ENCODE assay signal across 2 cellular contexts in the genomic region with DNA sequence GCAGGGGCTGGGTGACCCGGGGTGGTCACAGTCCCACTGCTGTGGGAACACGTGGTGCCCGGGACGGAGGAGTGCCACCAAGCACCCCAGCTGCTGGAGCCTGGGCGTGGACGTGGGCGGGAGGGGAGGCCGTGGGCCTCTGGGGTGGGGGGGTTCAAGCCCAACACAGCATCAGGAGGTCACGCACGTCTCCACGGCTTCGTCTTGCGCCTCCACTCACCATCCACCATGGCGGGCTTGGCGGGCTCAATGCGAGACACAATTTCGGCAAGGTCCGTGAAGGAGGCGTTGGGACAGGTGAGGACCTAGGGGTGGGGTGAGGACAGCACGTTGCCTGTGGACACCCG.
TF ChIP-seq lines count a peak whose summit lies in the region.

No MANE protein-coding gene starts in this region.

TF ChIP-seq in IMR-90, 13 proteins besides CTCF, POLR2A, EP300 and RAD21:
- TF ChIP-seq SMC3 (IDR thresholded peaks at IDR 0.05; ENCODE audit: low read depth, low read length) (no peak), CEBPB (IDR thresholded peaks at IDR 0.05; ENCODE audit: low read depth, low read length) (no peak), BHLHE40 (IDR thresholded peaks at IDR 0.05; ENCODE audit: low read depth, low read length) (no peak), NFE2L2 (IDR thresholded peaks at IDR 0.05; ENCODE audit: low read depth, low read length) (no peak), CHD1 (IDR thresholded peaks at IDR 0.05; ENCODE audit: low read depth, low read length) (no peak), MAZ (IDR thresholded peaks at IDR 0.05; ENCODE audit: borderline replicate concordance, low read depth, low read length) (no peak), MAFK (IDR thresholded peaks at IDR 0.05; ENCODE audit: low read depth, low read length) (no peak), MXI1 (IDR thresholded peaks at IDR 0.05; ENCODE audit: borderline replicate concordance, low read depth, low read length) (no peak), RCOR1 (IDR thresholded peaks at IDR 0.05; ENCODE audit: insufficient replicate concordance, low read length) (no peak), RFX5 (IDR thresholded peaks at IDR 0.05; ENCODE audit: low read depth, low read length) (no peak), FOS (IDR thresholded peaks at IDR 0.05; ENCODE audit: low read depth, low read length) (no peak)
- TF ChIP-seq, protein P1, sequence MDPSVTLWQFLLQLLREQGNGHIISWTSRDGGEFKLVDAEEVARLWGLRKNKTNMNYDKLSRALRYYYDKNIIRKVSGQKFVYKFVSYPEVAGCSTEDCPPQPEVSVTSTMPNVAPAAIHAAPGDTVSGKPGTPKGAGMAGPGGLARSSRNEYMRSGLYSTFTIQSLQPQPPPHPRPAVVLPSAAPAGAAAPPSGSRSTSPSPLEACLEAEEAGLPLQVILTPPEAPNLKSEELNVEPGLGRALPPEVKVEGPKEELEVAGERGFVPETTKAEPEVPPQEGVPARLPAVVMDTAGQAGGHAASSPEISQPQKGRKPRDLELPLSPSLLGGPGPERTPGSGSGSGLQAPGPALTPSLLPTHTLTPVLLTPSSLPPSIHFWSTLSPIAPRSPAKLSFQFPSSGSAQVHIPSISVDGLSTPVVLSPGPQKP (IDR thresholded peaks at IDR 0.05; ENCODE audit: borderline replicate concordance, low read depth, low read length): no peak
- TF ChIP-seq, protein P2, sequence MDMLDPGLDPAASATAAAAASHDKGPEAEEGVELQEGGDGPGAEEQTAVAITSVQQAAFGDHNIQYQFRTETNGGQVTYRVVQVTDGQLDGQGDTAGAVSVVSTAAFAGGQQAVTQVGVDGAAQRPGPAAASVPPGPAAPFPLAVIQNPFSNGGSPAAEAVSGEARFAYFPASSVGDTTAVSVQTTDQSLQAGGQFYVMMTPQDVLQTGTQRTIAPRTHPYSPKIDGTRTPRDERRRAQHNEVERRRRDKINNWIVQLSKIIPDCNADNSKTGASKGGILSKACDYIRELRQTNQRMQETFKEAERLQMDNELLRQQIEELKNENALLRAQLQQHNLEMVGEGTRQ (IDR thresholded peaks at IDR 0.05; ENCODE audit: low read depth, low read length): no peak

TF ChIP-seq in K562, 482 proteins besides CTCF, POLR2A, EP300 and RAD21:
- TF ChIP-seq, protein P3, sequence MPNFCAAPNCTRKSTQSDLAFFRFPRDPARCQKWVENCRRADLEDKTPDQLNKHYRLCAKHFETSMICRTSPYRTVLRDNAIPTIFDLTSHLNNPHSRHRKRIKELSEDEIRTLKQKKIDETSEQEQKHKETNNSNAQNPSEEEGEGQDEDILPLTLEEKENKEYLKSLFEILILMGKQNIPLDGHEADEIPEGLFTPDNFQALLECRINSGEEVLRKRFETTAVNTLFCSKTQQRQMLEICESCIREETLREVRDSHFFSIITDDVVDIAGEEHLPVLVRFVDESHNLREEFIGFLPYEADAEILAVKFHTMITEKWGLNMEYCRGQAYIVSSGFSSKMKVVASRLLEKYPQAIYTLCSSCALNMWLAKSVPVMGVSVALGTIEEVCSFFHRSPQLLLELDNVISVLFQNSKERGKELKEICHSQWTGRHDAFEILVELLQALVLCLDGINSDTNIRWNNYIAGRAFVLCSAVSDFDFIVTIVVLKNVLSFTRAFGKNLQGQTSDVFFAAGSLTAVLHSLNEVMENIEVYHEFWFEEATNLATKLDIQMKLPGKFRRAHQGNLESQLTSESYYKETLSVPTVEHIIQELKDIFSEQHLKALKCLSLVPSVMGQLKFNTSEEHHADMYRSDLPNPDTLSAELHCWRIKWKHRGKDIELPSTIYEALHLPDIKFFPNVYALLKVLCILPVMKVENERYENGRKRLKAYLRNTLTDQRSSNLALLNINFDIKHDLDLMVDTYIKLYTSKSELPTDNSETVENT (CRISPR knock-in tag; IDR thresholded peaks at IDR 0.05): 0 out of 2 replicates have a peak, but pooled peaks have one; percentile 20
- TF ChIP-seq ZNF76 (CRISPR knock-in tag; IDR thresholded peaks at IDR 0.05; ENCODE audit: borderline replicate concordance): no peak
- TF ChIP-seq MTA3 (IDR thresholded peaks at IDR 0.05; ENCODE audit: borderline replicate concordance): no peak
- TF ChIP-seq, protein P4, sequence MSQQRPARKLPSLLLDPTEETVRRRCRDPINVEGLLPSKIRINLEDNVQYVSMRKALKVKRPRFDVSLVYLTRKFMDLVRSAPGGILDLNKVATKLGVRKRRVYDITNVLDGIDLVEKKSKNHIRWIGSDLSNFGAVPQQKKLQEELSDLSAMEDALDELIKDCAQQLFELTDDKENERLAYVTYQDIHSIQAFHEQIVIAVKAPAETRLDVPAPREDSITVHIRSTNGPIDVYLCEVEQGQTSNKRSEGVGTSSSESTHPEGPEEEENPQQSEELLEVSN (IDR thresholded peaks at IDR 0.05; ENCODE audit: borderline replicate concordance in 1 of 2, extremely low read depth in 1 of 2, insufficient read depth in 1 of 2, insufficient read length in 1 of 2, low read depth in 1 of 2, low read length in 1 of 2, poor library complexity in 1 of 2, severe bottlenecking in 1 of 2): peak in 1 of 2 experiments; percentile 2
- TF ChIP-seq SAP30 (IDR thresholded peaks at IDR 0.05; ENCODE audit: borderline replicate concordance, insufficient read depth, low read depth, low read length, poor library complexity, severe bottlenecking): no peak
- TF ChIP-seq KAT8 (IDR thresholded peaks at IDR 0.05; ENCODE audit: low read depth): no peak
- TF ChIP-seq, protein P5, sequence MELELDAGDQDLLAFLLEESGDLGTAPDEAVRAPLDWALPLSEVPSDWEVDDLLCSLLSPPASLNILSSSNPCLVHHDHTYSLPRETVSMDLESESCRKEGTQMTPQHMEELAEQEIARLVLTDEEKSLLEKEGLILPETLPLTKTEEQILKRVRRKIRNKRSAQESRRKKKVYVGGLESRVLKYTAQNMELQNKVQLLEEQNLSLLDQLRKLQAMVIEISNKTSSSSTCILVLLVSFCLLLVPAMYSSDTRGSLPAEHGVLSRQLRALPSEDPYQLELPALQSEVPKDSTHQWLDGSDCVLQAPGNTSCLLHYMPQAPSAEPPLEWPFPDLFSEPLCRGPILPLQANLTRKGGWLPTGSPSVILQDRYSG (tag; conservative IDR thresholded peaks at IDR 0.05; ENCODE audit: low read depth): no peak
- TF ChIP-seq, protein P6, sequence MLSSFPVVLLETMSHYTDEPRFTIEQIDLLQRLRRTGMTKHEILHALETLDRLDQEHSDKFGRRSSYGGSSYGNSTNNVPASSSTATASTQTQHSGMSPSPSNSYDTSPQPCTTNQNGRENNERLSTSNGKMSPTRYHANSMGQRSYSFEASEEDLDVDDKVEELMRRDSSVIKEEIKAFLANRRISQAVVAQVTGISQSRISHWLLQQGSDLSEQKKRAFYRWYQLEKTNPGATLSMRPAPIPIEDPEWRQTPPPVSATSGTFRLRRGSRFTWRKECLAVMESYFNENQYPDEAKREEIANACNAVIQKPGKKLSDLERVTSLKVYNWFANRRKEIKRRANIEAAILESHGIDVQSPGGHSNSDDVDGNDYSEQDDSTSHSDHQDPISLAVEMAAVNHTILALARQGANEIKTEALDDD (IDR thresholded peaks at IDR 0.05): no peak
- no peak for TF ChIP-seq OTX1 (CRISPR knock-in tag; IDR thresholded peaks at IDR 0.05)
- TF ChIP-seq, protein P7, sequence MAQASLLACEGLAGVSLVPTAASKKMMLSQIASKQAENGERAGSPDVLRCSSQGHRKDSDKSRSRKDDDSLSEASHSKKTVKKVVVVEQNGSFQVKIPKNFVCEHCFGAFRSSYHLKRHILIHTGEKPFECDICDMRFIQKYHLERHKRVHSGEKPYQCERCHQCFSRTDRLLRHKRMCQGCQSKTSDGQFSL (CRISPR knock-in tag; IDR thresholded peaks at IDR 0.05): peak; percentile 44; the same call in 1 of the 2 replicates
- TF ChIP-seq, protein P7 (tag; IDR thresholded peaks at IDR 0.05): no peak
- TF ChIP-seq MEIS2 (IDR thresholded peaks at IDR 0.05; ENCODE audit: partially characterized antibody): no peak
- TF ChIP-seq SRSF9 (IDR thresholded peaks at IDR 0.05; ENCODE audit: borderline replicate concordance, low read depth, low read length): no peak
- TF ChIP-seq, protein P8, sequence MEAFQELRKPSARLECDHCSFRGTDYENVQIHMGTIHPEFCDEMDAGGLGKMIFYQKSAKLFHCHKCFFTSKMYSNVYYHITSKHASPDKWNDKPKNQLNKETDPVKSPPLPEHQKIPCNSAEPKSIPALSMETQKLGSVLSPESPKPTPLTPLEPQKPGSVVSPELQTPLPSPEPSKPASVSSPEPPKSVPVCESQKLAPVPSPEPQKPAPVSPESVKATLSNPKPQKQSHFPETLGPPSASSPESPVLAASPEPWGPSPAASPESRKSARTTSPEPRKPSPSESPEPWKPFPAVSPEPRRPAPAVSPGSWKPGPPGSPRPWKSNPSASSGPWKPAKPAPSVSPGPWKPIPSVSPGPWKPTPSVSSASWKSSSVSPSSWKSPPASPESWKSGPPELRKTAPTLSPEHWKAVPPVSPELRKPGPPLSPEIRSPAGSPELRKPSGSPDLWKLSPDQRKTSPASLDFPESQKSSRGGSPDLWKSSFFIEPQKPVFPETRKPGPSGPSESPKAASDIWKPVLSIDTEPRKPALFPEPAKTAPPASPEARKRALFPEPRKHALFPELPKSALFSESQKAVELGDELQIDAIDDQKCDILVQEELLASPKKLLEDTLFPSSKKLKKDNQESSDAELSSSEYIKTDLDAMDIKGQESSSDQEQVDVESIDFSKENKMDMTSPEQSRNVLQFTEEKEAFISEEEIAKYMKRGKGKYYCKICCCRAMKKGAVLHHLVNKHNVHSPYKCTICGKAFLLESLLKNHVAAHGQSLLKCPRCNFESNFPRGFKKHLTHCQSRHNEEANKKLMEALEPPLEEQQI (IDR thresholded peaks at IDR 0.05): no peak
- TF ChIP-seq JUNB (CRISPR knock-in tag; conservative IDR thresholded peaks at IDR 0.05): no peak
- TF ChIP-seq EHMT2 (IDR thresholded peaks at IDR 0.05): no peak
- TF ChIP-seq NFRKB (IDR thresholded peaks at IDR 0.05; ENCODE audit: low read depth): no peak
